ENCODE assay signal across 11 cellular contexts in the genomic region with DNA sequence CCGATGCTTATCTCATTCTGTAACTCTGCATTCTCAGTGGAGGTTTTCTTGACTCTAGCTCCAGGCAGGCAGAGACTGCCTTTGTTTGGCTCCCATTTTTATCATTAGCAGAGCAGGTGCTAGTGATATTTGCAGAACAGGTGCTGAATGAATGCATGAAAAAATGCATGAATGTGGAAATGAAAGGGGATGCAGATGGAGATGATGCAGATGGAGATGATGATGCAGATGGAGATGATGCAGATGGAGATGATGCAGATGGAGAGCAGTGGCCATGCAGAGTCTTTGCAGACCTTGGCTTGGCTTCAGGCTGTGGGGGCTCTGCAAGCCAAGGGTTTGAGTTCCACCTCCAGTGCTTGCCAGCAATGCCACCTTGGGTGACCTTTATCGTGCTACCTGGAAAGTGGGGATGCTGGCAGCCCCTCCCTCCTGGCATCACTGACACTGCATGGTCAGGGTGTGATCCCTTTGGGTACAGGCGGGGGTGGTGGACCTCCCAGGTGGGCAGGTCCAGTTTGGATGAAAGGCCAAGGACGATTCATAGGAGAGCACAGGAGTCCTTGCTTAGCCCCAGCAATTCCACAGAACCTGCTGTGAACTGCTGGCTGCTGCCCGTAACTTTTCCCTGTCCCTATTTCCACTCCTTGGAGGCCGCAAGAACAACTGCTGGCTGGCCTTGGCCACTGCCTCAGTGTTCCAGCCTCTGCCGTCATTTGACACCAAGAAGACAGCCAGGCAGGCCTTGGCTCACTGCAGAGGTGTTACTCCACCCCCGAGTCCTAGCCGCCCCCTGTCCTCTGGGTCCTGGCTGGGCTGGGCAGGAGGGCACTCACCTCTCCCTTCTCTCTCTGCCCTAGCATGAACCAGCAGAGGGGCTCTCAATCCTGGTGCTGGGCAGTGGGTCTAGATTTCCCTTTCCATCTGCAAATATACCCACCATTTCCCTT. TPM values are rescaled to one million over a fixed set of nuclear protein-coding genes. Genes with fewer than 3 reads are reported as not detected.
DNase-seq lines count a peak whose midpoint lies in the region; ATAC-seq and TF ChIP-seq lines count a peak whose summit lies in the region.
"Had no signal": no experiment of that assay in that cellular context is flagged by ENCODE, and none has a peak within 500 bp of the region (broad histone marks: within the 10 kb centered on the region; RNA-seq: fewer than 3 reads in every experiment).

No MANE protein-coding gene starts in this region.

- H3K36me3 ChIP-seq in ascending aorta: no peaks in the 10 kb centered on the region
- no peaks in the 10 kb centered on the region for H3K36me3 ChIP-seq in rectal smooth muscle tissue (ENCODE audit: control insufficient read depth, insufficient read depth, low read length)
- no peaks in the 10 kb centered on the region for H3K36me3 ChIP-seq in HAP-1 (replicated peaks)

- in situ Hi-C loops in HAP-1 (cut with MboI; ENCODE audit: low sequenced_read_pairs): no loop called here

- H3K4me1 ChIP-seq in ascending aorta (peaks cover 38 to 62% of the 10 kb centered on the region in 2 donors), rectal smooth muscle tissue (ENCODE audit: control insufficient read depth, insufficient read depth, low read length) (peaks cover 54% of the 10 kb centered on the region), HAP-1 (no peaks in the 10 kb centered on the region)

- H3K9ac ChIP-seq in rectal smooth muscle tissue (ENCODE audit: low read length): no peak overlapping the region

- H3K9me3 ChIP-seq in ascending aorta (no peaks in the 10 kb centered on the region), HAP-1 (no peaks in the 10 kb centered on the region)
- H3K9me3 ChIP-seq: SJSA1 had no signal

- peak overlapping the region in 1 of 2 donors; percentile 7 for H3K4me3 ChIP-seq in ascending aorta
- no peak overlapping the region for H3K4me3 ChIP-seq in rectal smooth muscle tissue (ENCODE audit: low read length)
- no peak overlapping the region for H3K4me3 ChIP-seq in HAP-1
- H3K4me3 ChIP-seq: SJSA1 had no signal

- H3K27me3 ChIP-seq in ascending aorta: no peaks in the 10 kb centered on the region
- no peaks in the 10 kb centered on the region for H3K27me3 ChIP-seq in rectal smooth muscle tissue (ENCODE audit: control insufficient read depth, insufficient read depth, low read length)
- H3K27me3 ChIP-seq in HAP-1 (ENCODE audit: low read depth): no peaks in the 10 kb centered on the region
- H3K27me3 ChIP-seq: SJSA1 had no signal

- intact Hi-C loops in ascending aorta (cut with DNase I): no loop called here

- H3K27ac ChIP-seq in ascending aorta (peak overlapping the region; percentile 99), rectal smooth muscle tissue (ENCODE audit: low read depth, low read length) (peak overlapping the region; percentile 74)

- no peak for ATAC-seq in HG03460 (IDR thresholded peaks at IDR 0.05; ENCODE audit: unreplicated experiment)

- DNase-seq in C1 segment of cervical spinal cord (lab: John Stamatoyannopoulos, UW): peak in 8 of 14 donors; percentile 22 to 65 (median 39)
- peak; percentile 39 to 94 for DNase-seq in ascending aorta (ENCODE audit: low spot score in 2 of 2)
- DNase-seq in iPS-NIHi11 (ENCODE audit: low spot score): peak; percentile 46
- DNase-seq in HAP-1 (ENCODE audit: low spot score in 2 of 2): no peak
- no peak for DNase-seq in NCI-H1417 treated with DMSO at 0.1 percent for 48 hours (lab: John Stamatoyannopoulos, UW)
- no peak for DNase-seq in activated CD8-positive, alpha-beta memory T cell treated with anti-CD3 and anti-CD28 coated beads, Interleukin-2, amount 50 U/mL, for 48 hours
- DNase-seq: activated CD4-positive, alpha-beta T cell treated with anti-CD3 and anti-CD28 coated beads for 4 hours; NCI-H2081 treated with DMSO at 0.1 percent for 48 hours had no signal

- no peak for TF ChIP-seq CTCF in ascending aorta (IDR thresholded peaks at IDR 0.05)

RNA-seq across cellular contexts. Expression of a gene that starts 33.0 kb away (rescaled TPM):
- 184 TPM for total RNA-seq in ascending aorta

Comparison
In these comparisons a context has a peak if more than half of its experiments do, and no peak if none do; other contexts are left out.
1. DNase-seq: peak in C1 segment of cervical spinal cord (8 of 14), ascending aorta (2 of 2) and iPS-NIHi11 (single experiment); none in HAP-1 (0 of 2), NCI-H1417 treated with DMSO at 0.1 percent for 48 hours (single experiment) and activated CD8-positive, alpha-beta memory T cell treated with anti-CD3 and anti-CD28 coated beads, Interleukin-2, amount 50 U/mL, for 48 hours (single experiment).